Comparison of ENCODE assay signal across 15 cellular contexts in genomic region chr12:68633614-68634558, GRCh38. TPM values are rescaled to one million over a fixed set of nuclear protein-coding genes. Genes with fewer than 3 reads are reported as not detected.
A peak's percentile ranks its signal among the peaks of the same experiment; 100 is the strongest.
DNase-seq lines count a peak whose midpoint lies in the region; ATAC-seq and TF ChIP-seq lines count a peak whose summit lies in the region.
"Had no signal": no experiment of that assay in that cellular context is flagged by ENCODE, and none has a peak within 500 bp of the region (broad histone marks: within the 10 kb centered on the region; RNA-seq: fewer than 3 reads in every experiment).

No MANE protein-coding gene starts in this region.

- H3K36me3 Mint-ChIP-seq in dendritic cell treated with granulocyte-macrophage colony-stimulating factor and Interleukin-4, amounts not matched to agents 40 ng/mL and 50 ng/mL, for 4 days (ENCODE audit: low read depth) = peaks cover 30% of the 10 kb centered on the region

- DNase-seq in CD1c-positive myeloid dendritic cell (ENCODE audit: extremely low spot score) (peak; percentile 45), testis (no peak), NCI-H1092 (lab: John Stamatoyannopoulos, UW) (no peak), AG08396 (ENCODE audit: low spot score) (no peak)
- no peak for DNase-seq in central memory CD4-positive, alpha-beta T cell
- DNase-seq: activated gamma-delta T cell, dorsolateral prefrontal cortex, mesendoderm, NCI-H1417, Peyer's patch, right lobe of liver had no signal

- H3K27ac Mint-ChIP-seq in dendritic cell treated with granulocyte-macrophage colony-stimulating factor and Interleukin-4, amounts not matched to agents 40 ng/mL and 50 ng/mL, for 4 days = peak overlapping the region; percentile 34

- H3K27me3 Mint-ChIP-seq in dendritic cell treated with granulocyte-macrophage colony-stimulating factor and Interleukin-4, amounts not matched to agents 40 ng/mL and 50 ng/mL, for 4 days = no peaks in the 10 kb centered on the region

- no peaks in the 10 kb centered on the region for H3K9me3 Mint-ChIP-seq in dendritic cell treated with granulocyte-macrophage colony-stimulating factor and Interleukin-4, amounts not matched to agents 40 ng/mL and 50 ng/mL, for 4 days

- intact Hi-C loops in dendritic cell treated with granulocyte-macrophage colony-stimulating factor and Interleukin-4, amounts not matched to agents 40 ng/mL and 50 ng/mL, for 4 days (cut with micrococcal nuclease) = no loop called here
- intact Hi-C loops in testis (cut with DNase I; ENCODE audit: low total_unique reads) = no loop called here

- no peaks in the 10 kb centered on the region for H3K27me3 ChIP-seq in testis
- H3K27me3 ChIP-seq: dorsolateral prefrontal cortex, Peyer's patch, right lobe of liver had no signal

- H3K4me1 Mint-ChIP-seq in dendritic cell treated with granulocyte-macrophage colony-stimulating factor and Interleukin-4, amounts not matched to agents 40 ng/mL and 50 ng/mL, for 4 days (ENCODE audit: low read depth) = peaks cover 48% of the 10 kb centered on the region

- 84 to 91% methylated on average over 9 of the region's 9 CpGs for WGBS in testis, 2 donors

- no peaks in the 10 kb centered on the region for H3K36me3 ChIP-seq in testis (ENCODE audit: low read depth, missing control alignments)
- H3K36me3 ChIP-seq: Peyer's patch, right lobe of liver had no signal

- H3K4me3 ChIP-seq in testis = no peak overlapping the region
- H3K4me3 ChIP-seq: Peyer's patch, right lobe of liver had no signal

- no peak overlapping the region for H3K27ac ChIP-seq in testis
- H3K27ac ChIP-seq: C4-2B, Peyer's patch, right lobe of liver had no signal

- no peak overlapping the region for H3K4me3 Mint-ChIP-seq in dendritic cell treated with granulocyte-macrophage colony-stimulating factor and Interleukin-4, amounts not matched to agents 40 ng/mL and 50 ng/mL, for 4 days

- H3K9me3 ChIP-seq in testis = no peaks in the 10 kb centered on the region
- H3K9me3 ChIP-seq: Peyer's patch, right lobe of liver had no signal

- ATAC-seq in GM19043 (IDR thresholded peaks at IDR 0.05; ENCODE audit: low read depth, unreplicated experiment) (peak; percentile 54), HG03571 (IDR thresholded peaks at IDR 0.05; ENCODE audit: unreplicated experiment) (peak; percentile 39)
- ATAC-seq: right lobe of liver had no signal

- TF ChIP-seq CTCF in testis (IDR thresholded peaks at IDR 0.05) = no peak

- H3K4me1 ChIP-seq in testis = peaks cover 10% of the 10 kb centered on the region

- TF ChIP-seq POLR2A in testis (IDR thresholded peaks at IDR 0.05) = no peak

RNA-seq across cellular contexts. Expression of gene RAP1B, which starts 23.2 kb away (rescaled TPM):
- total RNA-seq in testis = 100 to 1,000 TPM; 190 to 200 TPM
- polyA plus RNA-seq in testis (ENCODE audit: insufficient read depth, low read depth, low replicate concordance) = 133 TPM

RNA-seq across cellular contexts. Expression of gene NUP107, which starts 52.9 kb away (rescaled TPM):
- 10 to 100 TPM; 63.4 to 76.1 TPM for total RNA-seq in testis
- polyA plus RNA-seq in testis (ENCODE audit: insufficient read depth, low read depth, low replicate concordance) = 40.3 TPM
